1 cellular context compared by ENCODE assay signal in the genomic region with DNA sequence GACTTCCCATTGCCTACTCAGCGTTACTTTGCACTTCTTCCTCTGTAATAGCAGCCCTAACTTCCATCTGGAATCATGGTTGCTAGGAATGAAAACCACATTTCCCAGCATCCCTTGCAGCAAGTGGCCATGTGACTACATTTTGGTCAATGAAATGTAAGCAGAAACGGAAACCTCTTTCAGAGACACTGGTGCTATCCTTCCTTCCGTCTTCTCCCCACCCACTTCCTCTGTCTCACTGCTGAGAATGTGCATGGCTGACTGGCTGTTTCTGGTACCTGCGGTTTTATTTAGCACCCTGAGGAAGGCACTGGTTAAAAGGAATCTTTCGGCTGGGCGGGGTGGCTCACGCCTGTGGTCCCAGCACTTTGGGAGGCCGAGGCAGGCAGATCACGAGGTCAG.
A peak's percentile ranks its signal among the peaks of the same experiment; 100 is the strongest.
TF ChIP-seq lines count a peak whose summit lies in the region.

No MANE protein-coding gene starts in this region.

TF ChIP-seq in HepG2, 621 proteins besides CTCF, POLR2A, EP300 and RAD21 (continued from another document):
- TF ChIP-seq ZBTB10 (CRISPR knock-in tag; IDR thresholded peaks at IDR 0.05; ENCODE audit: borderline replicate concordance) (no peak), PLRG1 (conservative IDR thresholded peaks at IDR 0.05) (no peak), ZBTB39 (CRISPR knock-in tag; IDR thresholded peaks at IDR 0.05) (no peak), TOE1 (CRISPR knock-in tag; IDR thresholded peaks at IDR 0.05) (no peak), U2AF1 (optimal IDR thresholded peaks at IDR 0.05; ENCODE audit: low read depth, low read length) (no peak), ZNF660 (CRISPR knock-in tag; IDR thresholded peaks at IDR 0.05; ENCODE audit: borderline replicate concordance, low read depth) (no peak), ZNF776 (CRISPR knock-in tag; IDR thresholded peaks at IDR 0.05) (no peak), ZNF878 (CRISPR knock-in tag; IDR thresholded peaks at IDR 0.05) (no peak), HCFC1 (IDR thresholded peaks at IDR 0.05; ENCODE audit: low read depth, low read length) (peak; percentile 29; the same call in 1 of the 2 replicates), RFXANK (CRISPR knock-in tag; IDR thresholded peaks at IDR 0.05) (no peak), HMG20B (CRISPR knock-in tag; conservative IDR thresholded peaks at IDR 0.05) (no peak)
